ENCODE assay signal across 17 cellular contexts in the genomic region with DNA sequence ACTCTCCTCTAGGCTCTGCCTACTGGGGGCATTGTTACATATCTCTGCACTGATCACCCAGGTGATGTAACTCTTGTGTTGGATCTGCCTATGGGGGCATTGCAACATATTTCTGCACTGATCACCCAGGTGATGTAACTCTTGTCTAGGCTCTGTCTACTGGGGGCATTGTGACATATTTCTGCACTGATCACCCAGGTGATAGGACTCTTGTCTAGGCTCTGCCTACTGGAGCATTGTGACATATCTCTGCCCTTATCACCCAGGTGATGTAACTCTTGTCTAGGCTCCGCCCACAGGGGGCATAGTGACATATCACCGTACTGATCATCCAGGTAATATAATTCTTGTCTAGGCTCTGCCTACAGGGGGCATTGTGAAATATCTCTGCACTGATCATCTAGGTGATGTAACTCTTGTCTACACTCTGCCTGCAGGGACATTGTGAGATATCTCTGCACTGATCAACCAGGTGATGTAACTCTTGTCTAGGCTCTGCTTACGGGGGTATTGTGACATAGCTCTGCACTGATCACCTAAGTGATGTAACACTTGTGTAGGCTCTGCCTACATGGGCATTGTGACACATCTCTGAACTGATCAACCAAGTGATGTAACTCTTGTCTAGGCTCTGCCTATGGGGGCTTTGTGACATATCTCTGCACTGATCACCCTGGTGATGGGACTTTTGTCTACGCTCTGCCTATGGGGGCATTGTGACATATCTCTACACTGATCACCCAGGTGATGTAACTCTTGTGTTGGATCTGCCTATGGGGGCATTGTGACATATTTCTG. TPM values are rescaled to one million over a fixed set of nuclear protein-coding genes. Genes with fewer than 3 reads are reported as not detected.
"Had no signal": no experiment of that assay in that cellular context is flagged by ENCODE, and none has a peak within 500 bp of the region (broad histone marks: within the 10 kb centered on the region; RNA-seq: fewer than 3 reads in every experiment).

No MANE protein-coding gene starts in this region.

RNA-seq across cellular contexts. Expression of a gene that starts 56.8 kb away (rescaled TPM):
- total RNA-seq: cerebellum; epithelial cell of proximal tubule; esophagus muscularis mucosa; fibroblast of lung; heart right ventricle; kidney epithelial cell; left ventricle myocardium inferior; mononuclear cell; natural killer cell treated with Interleukin-12 subunit alpha and Interleukin-12 subunit beta and Interleukin-15 and Interleukin-18, amount 100 ng/mL, for 72 hours; neural crest cell; omental fat pad; right atrium auricular region; sciatic nerve; smooth muscle cell; stomach; temporal lobe; urinary bladder had no signal
